ENCODE assay signal across 8 cellular contexts in the genomic region with DNA sequence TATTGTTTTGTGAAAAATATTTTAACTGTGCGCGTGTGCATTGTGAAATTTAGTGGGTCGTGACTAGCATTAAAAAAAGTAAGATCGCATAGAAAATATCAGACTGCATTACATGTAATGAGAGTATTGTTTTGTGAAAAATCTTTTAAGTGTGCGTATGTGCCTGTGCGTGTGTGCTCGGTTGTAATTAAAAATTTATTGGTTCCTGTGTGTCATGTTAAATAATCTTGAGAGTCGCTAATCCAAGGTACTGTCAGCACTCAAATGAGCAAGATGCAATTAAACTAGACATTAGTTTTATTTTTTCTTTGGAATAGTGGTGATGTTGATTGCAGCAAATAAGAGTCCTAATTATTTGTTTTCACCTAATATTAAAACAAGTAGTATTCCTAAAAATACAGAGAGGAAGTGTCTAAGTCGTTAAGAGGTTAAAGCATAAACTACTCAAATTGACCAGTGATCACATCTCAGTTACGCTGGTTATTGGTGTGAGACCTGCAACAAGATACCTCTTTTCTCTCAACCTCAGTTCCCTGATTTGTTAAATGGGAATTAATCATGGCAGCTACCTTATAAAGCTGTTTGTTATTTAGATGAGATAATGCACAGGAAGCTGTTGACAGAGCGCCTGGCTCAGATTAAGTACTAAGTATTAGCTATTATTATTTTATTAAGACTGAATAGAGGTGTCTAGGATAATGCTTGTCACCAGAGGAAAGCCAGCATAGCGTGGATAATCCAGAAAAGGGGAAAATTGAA. TPM values are rescaled to one million over a fixed set of nuclear protein-coding genes. Genes with fewer than 3 reads are reported as not detected.
DNase-seq lines count a peak whose midpoint lies in the region; ATAC-seq and TF ChIP-seq lines count a peak whose summit lies in the region.

No MANE protein-coding gene starts in this region.

- H3K4me1 ChIP-seq in NT2/D1 (ENCODE audit: insufficient read depth, insufficient read length) (no peaks in the 10 kb centered on the region), psoas muscle (no peaks in the 10 kb centered on the region)

- H3K4me3 ChIP-seq in NT2/D1 (ENCODE audit: insufficient read length, low read depth) = peak overlapping the region; percentile 88
- H3K4me3 ChIP-seq in psoas muscle = peak overlapping the region; percentile 83

- 27 to 29% (median 27%) methylated on average over 12 of the region's 12 CpGs for WGBS in psoas muscle, 3 donors

- no peak for TF ChIP-seq CTCF in psoas muscle (IDR thresholded peaks at IDR 0.05)

- peak overlapping the region; percentile 90 for H3K9ac ChIP-seq in NT2/D1 (ENCODE audit: insufficient read length, low read depth)

- peak overlapping the region; percentile 86 to 88 for H3K4me3 Mint-ChIP-seq in activated T-cell treated with anti-CD3 and anti-CD28 coated beads, Interleukin-2, amount 50 U/mL, for 72 hours
- peak overlapping the region; percentile 83 to 87 for H3K4me3 Mint-ChIP-seq in effector memory CD8-positive, alpha-beta T cell

- H3K27ac Mint-ChIP-seq in activated T-cell treated with anti-CD3 and anti-CD28 coated beads, Interleukin-2, amount 50 U/mL, for 72 hours = peak overlapping the region; percentile 54
- H3K27ac Mint-ChIP-seq in effector memory CD8-positive, alpha-beta T cell = peak overlapping the region in 1 of 2 donors; percentile 67

- DNase-seq in activated T-cell treated with anti-CD3 and anti-CD28 coated beads, Interleukin-2, amount 50 U/mL, for 72 hours = no peak
- DNase-seq in activated T-cell treated with anti-CD3 and anti-CD28 coated beads for 4 hours (no peak), NT2/D1 (ENCODE audit: low read depth, low spot score) (no peak), psoas muscle (no peak), NCI-H1694 treated with DMSO at 0.1 percent for 48 hours (lab: John Stamatoyannopoulos, UW) (no peak)
- no peak for DNase-seq in effector memory CD8-positive, alpha-beta T cell
- no peak for DNase-seq in activated CD8-positive, alpha-beta memory T cell treated with anti-CD3 and anti-CD28 coated beads for 24 hours

- peak overlapping the region; percentile 78 for H3K27ac ChIP-seq in psoas muscle

- no peaks in the 10 kb centered on the region for H3K9me3 ChIP-seq in NT2/D1 (ENCODE audit: insufficient read depth, low read length)
- H3K9me3 ChIP-seq in psoas muscle = no peaks in the 10 kb centered on the region

- no peak for ATAC-seq in activated T-cell treated with anti-CD3 and anti-CD28 coated beads, Interleukin-2, amount 50 U/mL, for 72 hours (replicated peaks in 1 of 2)
- ATAC-seq in effector memory CD8-positive, alpha-beta T cell (replicated peaks) = no peak
- no peak for ATAC-seq in psoas muscle
- ATAC-seq in HG03342 (IDR thresholded peaks at IDR 0.05; ENCODE audit: unreplicated experiment) = no peak

- H3K36me3 ChIP-seq in NT2/D1 (ENCODE audit: insufficient read depth, insufficient read length, low read length) (peaks cover 2% of the 10 kb centered on the region), psoas muscle (ENCODE audit: insufficient read depth in 1 of 2, low read depth in 1 of 2) (no peaks in the 10 kb centered on the region)

- H3K27me3 ChIP-seq in NT2/D1 (ENCODE audit: insufficient read depth, insufficient read length) = peaks cover 11% of the 10 kb centered on the region
- peaks cover 3 to 34% (median 4%) of the 10 kb centered on the region in 3 donors for H3K27me3 ChIP-seq in psoas muscle (ENCODE audit: insufficient read depth in 3 of 3, low read length in 2 of 3)

- H3K4me1 Mint-ChIP-seq in activated T-cell treated with anti-CD3 and anti-CD28 coated beads, Interleukin-2, amount 50 U/mL, for 72 hours (ENCODE audit: low read depth) = peaks cover 24% of the 10 kb centered on the region
- H3K4me1 Mint-ChIP-seq in effector memory CD8-positive, alpha-beta T cell (ENCODE audit: low read depth in 2 of 2) = peaks cover 6 to 10% of the 10 kb centered on the region in 2 donors

- H3K9me3 Mint-ChIP-seq in activated T-cell treated with anti-CD3 and anti-CD28 coated beads, Interleukin-2, amount 50 U/mL, for 72 hours = no peaks in the 10 kb centered on the region
- no peaks in the 10 kb centered on the region for H3K9me3 Mint-ChIP-seq in effector memory CD8-positive, alpha-beta T cell

- peaks cover 50% of the 10 kb centered on the region for H3K27me3 Mint-ChIP-seq in activated T-cell treated with anti-CD3 and anti-CD28 coated beads, Interleukin-2, amount 50 U/mL, for 72 hours (ENCODE audit: low read depth)
- peaks cover 39% of the 10 kb centered on the region in 2 donors for H3K27me3 Mint-ChIP-seq in effector memory CD8-positive, alpha-beta T cell

- intact Hi-C loops in psoas muscle (cut with DNase I) = loop anchor here in 1 of 2 donors (5.0 kb wide), 1 partner anchor 114 kb away; no protein-coding TSS in a partner anchor

- H3K36me3 Mint-ChIP-seq in activated T-cell treated with anti-CD3 and anti-CD28 coated beads, Interleukin-2, amount 50 U/mL, for 72 hours (ENCODE audit: insufficient read depth in 2 of 2) = peaks cover 0 to 6% of the 10 kb centered on the region in 2 donors
- peaks cover 6% of the 10 kb centered on the region for H3K36me3 Mint-ChIP-seq in effector memory CD8-positive, alpha-beta T cell (ENCODE audit: insufficient read depth)

RNA-seq across cellular contexts. Expression of a gene that starts 1.9 kb away (rescaled TPM):
- total RNA-seq in activated T-cell treated with anti-CD3 and anti-CD28 coated beads, Interleukin-2, amount 50 U/mL, for 72 hours = 10 to 100 TPM; 15.2 to 19.8 TPM
- 10 to 100 TPM in 3 of 4 donors, 1 to 10 TPM in 1; 7.1 to 20.8 (median 15.3) TPM for total RNA-seq in psoas muscle
- 1 to 10 TPM; 1.4 to 4.6 (median 1.4) TPM for polyA plus RNA-seq in psoas muscle
